8 cellular contexts compared by ENCODE assay signal in genomic region chr20:44908987-44909871, GRCh38. TPM values are rescaled to one million over a fixed set of nuclear protein-coding genes. Genes with fewer than 3 reads are reported as not detected.
DNase-seq lines count a peak whose midpoint lies in the region; ATAC-seq and TF ChIP-seq lines count a peak whose summit lies in the region.

No MANE protein-coding gene starts in this region.

- H3K27me3 Mint-ChIP-seq in central memory CD8-positive, alpha-beta T cell = no peaks in the 10 kb centered on the region
- no peaks in the 10 kb centered on the region for H3K27me3 Mint-ChIP-seq in naive thymus-derived CD8-positive, alpha-beta T cell

- DNase-seq in BJ (ENCODE audit: low read depth) (no peak), mucosa of descending colon (no peak), NCI-H82 treated with DMSO at 0.1 percent for 48 hours (lab: John Stamatoyannopoulos, UW; ENCODE audit: unreplicated experiment) (no peak), kidney glomerular epithelial cell (lab: John Stamatoyannopoulos, UW) (no peak)
- no peak for DNase-seq in Jurkat, Clone E6-1 (ENCODE audit: low read depth, low spot score)
- DNase-seq in central memory CD8-positive, alpha-beta T cell (ENCODE audit: low spot score in 2 of 2) = no peak
- no peak for DNase-seq in naive thymus-derived CD8-positive, alpha-beta T cell
- DNase-seq in stimulated activated CD4-positive, alpha-beta T cell treated with anti-CD3 and anti-CD28 coated beads, Interleukin-12 subunit alpha, Interleukin-12 subunit beta, amount 100 ng/mL, for 4 hours = no peak

- peaks cover 40% of the 10 kb centered on the region for H3K36me3 Mint-ChIP-seq in central memory CD8-positive, alpha-beta T cell (ENCODE audit: insufficient read depth)
- peaks cover 4 to 50% (median 15%) of the 10 kb centered on the region in 3 donors for H3K36me3 Mint-ChIP-seq in naive thymus-derived CD8-positive, alpha-beta T cell

- H3K27ac Mint-ChIP-seq in central memory CD8-positive, alpha-beta T cell (ENCODE audit: low read depth) = no peak overlapping the region
- H3K27ac Mint-ChIP-seq in naive thymus-derived CD8-positive, alpha-beta T cell = peak overlapping the region; percentile 15 to 90 (median 56)

- H3K27me3 ChIP-seq in BJ (ENCODE audit: control insufficient read depth, insufficient read depth, low read length) = no peaks in the 10 kb centered on the region

- CTCF ChIA-PET in BJ (lab: Yijun Ruan, JAX) = interaction anchor here (0.6 to 1.1 kb wide), 4 partner anchors 26 to 382 kb away, joined by 3 to 4 read pairs (median 3); no protein-coding TSS in a partner anchor

- peaks cover 18% of the 10 kb centered on the region for H3K4me1 ChIP-seq in mucosa of descending colon (ENCODE audit: low read depth)

- no peak for TF ChIP-seq CTCF in BJ (IDR thresholded peaks at IDR 0.05; ENCODE audit: insufficient read depth, low read depth, low read length)
- TF ChIP-seq CTCF in mucosa of descending colon (IDR thresholded peaks at IDR 0.05) = no peak

- H3K4me1 Mint-ChIP-seq in central memory CD8-positive, alpha-beta T cell = no peaks in the 10 kb centered on the region
- H3K4me1 Mint-ChIP-seq in naive thymus-derived CD8-positive, alpha-beta T cell = peaks cover 6 to 31% (median 22%) of the 10 kb centered on the region in 4 donors

- ATAC-seq in central memory CD8-positive, alpha-beta T cell (replicated peaks; ENCODE audit: extremely low read depth, poor library complexity, severe bottlenecking) = no peak
- ATAC-seq in naive thymus-derived CD8-positive, alpha-beta T cell = no peak
- ATAC-seq in mucosa of descending colon = no peak

- peaks cover 15% of the 10 kb centered on the region for H3K36me3 ChIP-seq in BJ (ENCODE audit: control insufficient read depth, insufficient read depth, low read length)
- peaks cover 12% of the 10 kb centered on the region for H3K36me3 ChIP-seq in mucosa of descending colon (ENCODE audit: low read depth)

- H3K9me3 ChIP-seq in mucosa of descending colon = no peaks in the 10 kb centered on the region

- H3K4me3 Mint-ChIP-seq in central memory CD8-positive, alpha-beta T cell = peak overlapping the region; percentile 77
- peak overlapping the region; percentile 72 to 90 (median 84) for H3K4me3 Mint-ChIP-seq in naive thymus-derived CD8-positive, alpha-beta T cell

- H3K9me3 Mint-ChIP-seq in central memory CD8-positive, alpha-beta T cell = no peaks in the 10 kb centered on the region
- no peaks in the 10 kb centered on the region for H3K9me3 Mint-ChIP-seq in naive thymus-derived CD8-positive, alpha-beta T cell

- peak overlapping the region; percentile 50 for H3K4me3 ChIP-seq in BJ (ENCODE audit: low read depth, low read length)
- H3K4me3 ChIP-seq in Jurkat, Clone E6-1 (ENCODE audit: low read length) = peak overlapping the region; percentile 81
- no peak overlapping the region for H3K4me3 ChIP-seq in mucosa of descending colon

- intact Hi-C loops in mucosa of descending colon (cut with DNase I, micrococcal nuclease) = no loop called here

- POLR2A ChIA-PET in BJ (lab: Charles Lee) = no interaction called here
- POLR2A ChIA-PET in naive thymus-derived CD8-positive, alpha-beta T cell (lab: Charles Lee) = interaction anchor here (0.5 to 3.0 kb wide), 10 partner anchors 9 to 417 kb away, joined by 3 to 20 read pairs (median 4); partner anchors contain the start of genes TOMM34 and YWHAB

RNA-seq across cellular contexts. Expression of gene PABPC1L, which starts 0.6 kb away (rescaled TPM):
- 40.5 and 55.0 TPM in 2 replicates for polyA plus RNA-seq in BJ (2011; rRNA removed)
- 11.0 and 12.1 TPM in 2 replicates for polyA minus RNA-seq in BJ (2011; rRNA and poly(A)+ RNA removed)
- 66.3 TPM for polyA plus RNA-seq in Jurkat, Clone E6-1 (2012; ENCODE audit: insufficient read depth, insufficient read length)
- total RNA-seq in naive thymus-derived CD8-positive, alpha-beta T cell = 10 to 100 TPM; 63.2 to 63.4 TPM
- under 1 TPM; 0.28 to 0.74 (median 0.73) TPM for polyA plus RNA-seq in naive thymus-derived CD8-positive, alpha-beta T cell
- total RNA-seq in mucosa of descending colon = 10 to 100 TPM; 13.3 to 21.6 (median 18.7) TPM

RNA-seq across cellular contexts. Expression of gene YWHAB, which starts 23.7 kb away (rescaled TPM):
- polyA plus RNA-seq in BJ (2011; rRNA removed) = 60.5 and 114 TPM in 2 replicates
- 33.2 and 49.9 TPM in 2 replicates for polyA minus RNA-seq in BJ (2011; rRNA and poly(A)+ RNA removed)
- 220 TPM for polyA plus RNA-seq in Jurkat, Clone E6-1 (2012; ENCODE audit: insufficient read depth, insufficient read length)
- total RNA-seq in naive thymus-derived CD8-positive, alpha-beta T cell = 100 to 1,000 TPM; 209 to 221 TPM
- 100 to 1,000 TPM; 510 to 529 (median 523) TPM for polyA plus RNA-seq in naive thymus-derived CD8-positive, alpha-beta T cell
- 100 to 1,000 TPM; 196 to 265 (median 251) TPM for total RNA-seq in mucosa of descending colon

RNA-seq across cellular contexts. Expression of gene TOMM34, which starts 51.0 kb away (rescaled TPM):
- 37.9 and 48.6 TPM in 2 replicates for polyA plus RNA-seq in BJ (2011; rRNA removed)
- polyA minus RNA-seq in BJ (2011; rRNA and poly(A)+ RNA removed) = 11.9 and 15.9 TPM in 2 replicates
- polyA plus RNA-seq in Jurkat, Clone E6-1 (2012; ENCODE audit: insufficient read depth, insufficient read length) = 62.6 TPM
- 10 to 100 TPM in 1 of 2 experiments, 1 to 10 TPM in 1; 9.3 to 11.0 TPM for total RNA-seq in naive thymus-derived CD8-positive, alpha-beta T cell
- polyA plus RNA-seq in naive thymus-derived CD8-positive, alpha-beta T cell = 10 to 100 TPM; 12.7 to 27.2 (median 14.5) TPM
- total RNA-seq in mucosa of descending colon = 10 to 100 TPM; 10.9 to 15.4 (median 13.3) TPM

RNA-seq across cellular contexts. Expression of gene STK4, which starts 57.1 kb away (rescaled TPM):
- 12.4 and 19.9 TPM in 2 replicates for polyA plus RNA-seq in BJ (2011; rRNA removed)
- polyA minus RNA-seq in BJ (2011; rRNA and poly(A)+ RNA removed) = 14.9 and 16.0 TPM in 2 replicates
- polyA plus RNA-seq in Jurkat, Clone E6-1 (2012; ENCODE audit: insufficient read depth, insufficient read length) = 19.4 TPM
- total RNA-seq in naive thymus-derived CD8-positive, alpha-beta T cell = 100 to 1,000 TPM; 342 to 354 TPM
- polyA plus RNA-seq in naive thymus-derived CD8-positive, alpha-beta T cell = 100 to 1,000 TPM; 178 to 192 (median 188) TPM
- 10 to 100 TPM; 34.2 to 42.0 (median 36.6) TPM for total RNA-seq in mucosa of descending colon
